Comparison of ENCODE assay signal across 8 cellular contexts in genomic region chr15:48644498-48644826, GRCh38. TPM values are rescaled to one million over a fixed set of nuclear protein-coding genes. Genes with fewer than 3 reads are reported as not detected.
DNase-seq lines count a peak whose midpoint lies in the region; ATAC-seq and TF ChIP-seq lines count a peak whose summit lies in the region.

No MANE protein-coding gene starts in this region.

- intact Hi-C loops in prostate gland (cut with DNase I), result loop anchor here (10.0 kb wide), 1 partner anchor 150 kb away; no protein-coding TSS in a partner anchor
- intact Hi-C loops in activated T-helper 1 cell treated with anti-CD3 and anti-CD28 coated beads, Interleukin-12 subunit alpha, Interleukin-12 subunit beta, Interleukin-2, Interleukin-4 antibody, amounts not matched to agents 30 ng/mL and 10 ng/mL and 1 ng/mL, durations not matched to agents 14 hours and 24 hours and 36 hours (cut with micrococcal nuclease), result no loop called here

- peak overlapping the region; percentile 34 to 74 for H3K4me3 Mint-ChIP-seq in activated T-cell treated with anti-CD3 and anti-CD28 coated beads, Interleukin-2, amount 50 U/mL, for 72 hours
- no peak overlapping the region for H3K4me3 Mint-ChIP-seq in activated T-cell treated with anti-CD3 and anti-CD28 coated beads, Interleukin-2, amount 50 U/mL, for 4 hours
- no peak overlapping the region for H3K4me3 Mint-ChIP-seq in activated T-helper 1 cell treated with anti-CD3 and anti-CD28 coated beads, Interleukin-12 subunit alpha, Interleukin-12 subunit beta, Interleukin-2, Interleukin-4 antibody, amounts not matched to agents 30 ng/mL and 10 ng/mL and 1 ng/mL, durations not matched to agents 14 hours and 24 hours and 36 hours

- no peak for TF ChIP-seq EP300 in gastroesophageal sphincter (IDR thresholded peaks at IDR 0.05)

- peaks cover 40% of the 10 kb centered on the region for H3K27me3 Mint-ChIP-seq in activated T-cell treated with anti-CD3 and anti-CD28 coated beads, Interleukin-2, amount 50 U/mL, for 72 hours (ENCODE audit: low read depth)
- H3K27me3 Mint-ChIP-seq in activated T-cell treated with anti-CD3 and anti-CD28 coated beads, Interleukin-2, amount 50 U/mL, for 4 hours (ENCODE audit: low read depth), result peaks cover 34% of the 10 kb centered on the region
- H3K27me3 Mint-ChIP-seq in activated T-helper 1 cell treated with anti-CD3 and anti-CD28 coated beads, Interleukin-12 subunit alpha, Interleukin-12 subunit beta, Interleukin-2, Interleukin-4 antibody, amounts not matched to agents 30 ng/mL and 10 ng/mL and 1 ng/mL, durations not matched to agents 14 hours and 24 hours and 36 hours (ENCODE audit: insufficient read depth), result peaks cover 58% of the 10 kb centered on the region

- no peaks in the 10 kb centered on the region for H3K9me3 Mint-ChIP-seq in activated T-cell treated with anti-CD3 and anti-CD28 coated beads, Interleukin-2, amount 50 U/mL, for 72 hours
- no peaks in the 10 kb centered on the region for H3K9me3 Mint-ChIP-seq in activated T-cell treated with anti-CD3 and anti-CD28 coated beads, Interleukin-2, amount 50 U/mL, for 4 hours
- H3K9me3 Mint-ChIP-seq in activated T-helper 1 cell treated with anti-CD3 and anti-CD28 coated beads, Interleukin-12 subunit alpha, Interleukin-12 subunit beta, Interleukin-2, Interleukin-4 antibody, amounts not matched to agents 30 ng/mL and 10 ng/mL and 1 ng/mL, durations not matched to agents 14 hours and 24 hours and 36 hours, result no peaks in the 10 kb centered on the region

- H3K27ac Mint-ChIP-seq in activated T-cell treated with anti-CD3 and anti-CD28 coated beads, Interleukin-2, amount 50 U/mL, for 72 hours, result no peak overlapping the region
- H3K27ac Mint-ChIP-seq in activated T-helper 1 cell treated with anti-CD3 and anti-CD28 coated beads, Interleukin-12 subunit alpha, Interleukin-12 subunit beta, Interleukin-2, Interleukin-4 antibody, amounts not matched to agents 30 ng/mL and 10 ng/mL and 1 ng/mL, durations not matched to agents 14 hours and 24 hours and 36 hours, result no peak overlapping the region

- H3K36me3 Mint-ChIP-seq in activated T-cell treated with anti-CD3 and anti-CD28 coated beads, Interleukin-2, amount 50 U/mL, for 72 hours (ENCODE audit: insufficient read depth in 2 of 2), result no peaks in the 10 kb centered on the region
- no peaks in the 10 kb centered on the region for H3K36me3 Mint-ChIP-seq in activated T-cell treated with anti-CD3 and anti-CD28 coated beads, Interleukin-2, amount 50 U/mL, for 4 hours (ENCODE audit: insufficient read depth)
- H3K36me3 Mint-ChIP-seq in activated T-helper 1 cell treated with anti-CD3 and anti-CD28 coated beads, Interleukin-12 subunit alpha, Interleukin-12 subunit beta, Interleukin-2, Interleukin-4 antibody, amounts not matched to agents 30 ng/mL and 10 ng/mL and 1 ng/mL, durations not matched to agents 14 hours and 24 hours and 36 hours (ENCODE audit: low read depth), result no peaks in the 10 kb centered on the region

- H3K4me3 ChIP-seq in gastroesophageal sphincter (peak overlapping the region; percentile 67 to 84), prostate gland (peak overlapping the region; percentile 58 to 63)

- no peak for TF ChIP-seq POLR2A in gastroesophageal sphincter (IDR thresholded peaks at IDR 0.05)
- TF ChIP-seq POLR2A in prostate gland (IDR thresholded peaks at IDR 0.05), result no peak

- 0% methylated on average over 7 of the region's 26 CpGs; no CpG with 5 or more reads in 1 of the 2 donors for WGBS in gastroesophageal sphincter (ENCODE audit: low coverage in 1 of 2), 2 donors
- WGBS in prostate gland, result under 1% methylated on average over 26 of the region's 26 CpGs

- H3K9me3 ChIP-seq in gastroesophageal sphincter (no peaks in the 10 kb centered on the region), prostate gland (no peaks in the 10 kb centered on the region)

- H3K4me1 ChIP-seq in gastroesophageal sphincter (peaks cover 0 to 63% (median 18%) of the 10 kb centered on the region in 3 donors), prostate gland (replicated peaks) (no peaks in the 10 kb centered on the region)

- in situ Hi-C loops in ACHN (cut with HindIII; ENCODE audit: low pct_ligation_motif_present, low pct_unique_long_range_greater_than_20kb, low sequenced_read_pairs), result no loop called here

- TF ChIP-seq CTCF in RWPE1 (conservative IDR thresholded peaks at IDR 0.05; ENCODE audit: low read depth), result no peak
- no peak for TF ChIP-seq CTCF in gastroesophageal sphincter (IDR thresholded peaks at IDR 0.05)
- no peak for TF ChIP-seq CTCF in prostate gland (IDR thresholded peaks at IDR 0.05)

- no peak for DNase-seq in activated T-cell treated with anti-CD3 and anti-CD28 coated beads, Interleukin-2, amount 50 U/mL, for 72 hours
- DNase-seq in activated T-cell treated with anti-CD3 and anti-CD28 coated beads, Interleukin-2, amount 50 U/mL, for 4 hours, result no peak
- DNase-seq in RWPE1 (ENCODE audit: low spot score), result no peak
- DNase-seq in prostate gland (ENCODE audit: low spot score), result no peak
- no peak for DNase-seq in SHP77 (lab: John Stamatoyannopoulos, UW)
- DNase-seq in activated T-helper 1 cell treated with anti-CD3 and anti-CD28 coated beads, Interleukin-12 subunit alpha, Interleukin-12 subunit beta, Interleukin-2, Interleukin-4 antibody, amounts not matched to agents 30 ng/mL and 10 ng/mL and 1 ng/mL, durations not matched to agents 14 hours and 24 hours and 36 hours (ENCODE audit: low spot score), result no peak
- no peak for DNase-seq in ACHN

- CTCF ChIA-PET in RWPE1 (lab: Yijun Ruan, JAX), result no interaction called here

- H3K27ac ChIP-seq in RWPE1 (peak overlapping the region; percentile 89), gastroesophageal sphincter (peak overlapping the region; percentile 83 to 98 (median 96)), prostate gland (peak overlapping the region; percentile 74 to 75)

- POLR2A ChIA-PET in RWPE1 (lab: Yijun Ruan, JAX; ENCODE audit: low non-redundant PET), result no interaction called here

- H3K4me1 Mint-ChIP-seq in activated T-cell treated with anti-CD3 and anti-CD28 coated beads, Interleukin-2, amount 50 U/mL, for 72 hours (ENCODE audit: low read depth), result no peaks in the 10 kb centered on the region
- peaks cover 6% of the 10 kb centered on the region for H3K4me1 Mint-ChIP-seq in activated T-cell treated with anti-CD3 and anti-CD28 coated beads, Interleukin-2, amount 50 U/mL, for 4 hours (ENCODE audit: low read depth)
- peaks cover 5% of the 10 kb centered on the region for H3K4me1 Mint-ChIP-seq in activated T-helper 1 cell treated with anti-CD3 and anti-CD28 coated beads, Interleukin-12 subunit alpha, Interleukin-12 subunit beta, Interleukin-2, Interleukin-4 antibody, amounts not matched to agents 30 ng/mL and 10 ng/mL and 1 ng/mL, durations not matched to agents 14 hours and 24 hours and 36 hours (ENCODE audit: low read depth)

- H3K27me3 ChIP-seq in gastroesophageal sphincter (no peaks in the 10 kb centered on the region), prostate gland (replicated peaks; ENCODE audit: insufficient read depth) (no peaks in the 10 kb centered on the region)

- no peak for ATAC-seq in activated T-cell treated with anti-CD3 and anti-CD28 coated beads, Interleukin-2, amount 50 U/mL, for 72 hours (replicated peaks in 1 of 2)
- ATAC-seq in activated T-cell treated with anti-CD3 and anti-CD28 coated beads, Interleukin-2, amount 50 U/mL, for 4 hours, result no peak
- ATAC-seq in gastroesophageal sphincter, result peak; percentile 3

- H3K36me3 ChIP-seq in gastroesophageal sphincter (no peaks in the 10 kb centered on the region), prostate gland (no peaks in the 10 kb centered on the region)

RNA-seq across cellular contexts. Expression of gene FBN1, which starts 1.0 kb away (rescaled TPM):
- under 1 TPM; 0.50 to 0.79 TPM for total RNA-seq in activated T-cell treated with anti-CD3 and anti-CD28 coated beads, Interleukin-2, amount 50 U/mL, for 72 hours
- total RNA-seq in activated T-cell treated with anti-CD3 and anti-CD28 coated beads, Interleukin-2, amount 50 U/mL, for 4 hours, result under 1 TPM; 0.22 to 0.38 (median 0.24) TPM
- total RNA-seq in gastroesophageal sphincter, result 100 to 1,000 TPM; 153 to 266 (median 203) TPM
- total RNA-seq in prostate gland, result 10 to 100 TPM; 12.1 to 81.9 TPM
- total RNA-seq in activated T-helper 1 cell treated with anti-CD3 and anti-CD28 coated beads, Interleukin-12 subunit alpha, Interleukin-12 subunit beta, Interleukin-2, Interleukin-4 antibody, amounts not matched to agents 30 ng/mL and 10 ng/mL and 1 ng/mL, durations not matched to agents 14 hours and 24 hours and 36 hours, result 0.47 and 0.61 TPM in 2 replicates

Comparison
In these comparisons a context has a peak if more than half of its experiments do, and no peak if none do; other contexts are left out.
1. H3K4me3 Mint-ChIP-seq: peak in activated T-cell treated with anti-CD3 and anti-CD28 coated beads, Interleukin-2, amount 50 U/mL, for 72 hours (2 of 2); none in activated T-cell treated with anti-CD3 and anti-CD28 coated beads, Interleukin-2, amount 50 U/mL, for 4 hours (single experiment) and activated T-helper 1 cell treated with anti-CD3 and anti-CD28 coated beads, Interleukin-12 subunit alpha, Interleukin-12 subunit beta, Interleukin-2, Interleukin-4 antibody, amounts not matched to agents 30 ng/mL and 10 ng/mL and 1 ng/mL, durations not matched to agents 14 hours and 24 hours and 36 hours (single experiment).
2. Peak in every context shown above with its lines, with median percentiles within 50 percentile points of each other: H3K27ac ChIP-seq.